In the genomic region with DNA sequence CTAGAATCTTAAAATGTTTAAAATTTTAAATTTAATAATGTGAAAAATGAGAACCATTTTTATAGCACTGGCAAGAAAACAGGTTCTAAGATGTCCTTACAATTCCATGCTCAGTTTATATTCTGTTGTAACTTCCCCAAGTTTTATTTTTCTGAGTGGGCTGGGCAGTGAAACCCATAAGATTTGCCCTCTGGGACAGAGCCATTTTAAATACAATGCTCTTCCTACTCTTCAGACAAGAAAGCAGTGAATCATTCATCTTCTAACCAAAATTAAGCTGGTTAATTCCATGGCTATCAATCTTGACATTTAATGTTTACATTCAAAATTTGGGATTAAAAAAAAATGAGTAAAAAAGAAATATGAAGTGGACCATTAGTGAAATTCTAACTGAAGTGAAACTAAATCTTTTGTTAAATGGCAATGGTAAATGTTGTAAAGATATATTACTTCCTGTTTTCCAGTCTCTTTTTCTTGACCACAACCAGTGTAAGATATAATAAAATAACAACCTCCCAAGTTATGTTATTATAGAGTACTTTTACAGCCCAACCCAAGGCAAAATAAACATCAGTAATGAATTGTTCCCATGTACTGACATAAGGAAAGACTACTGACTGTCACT, we compare ENCODE assay signal across 12 cellular contexts. TPM values are rescaled to one million over a fixed set of nuclear protein-coding genes. Genes with fewer than 3 reads are reported as not detected.
DNase-seq lines count a peak whose midpoint lies in the region; ATAC-seq, FAIRE-seq and TF ChIP-seq lines count a peak whose summit lies in the region.
"Had no signal": no experiment of that assay in that cellular context is flagged by ENCODE, and none has a peak within 500 bp of the region (broad histone marks: within the 10 kb centered on the region; RNA-seq: fewer than 3 reads in every experiment).

No MANE protein-coding gene starts in this region.

- POLR2A ChIA-PET in Caco-2 (lab: Charles Lee) = no interaction called here

- H3K9me3 ChIP-seq in vagina (no peaks in the 10 kb centered on the region), Caco-2 (no peaks in the 10 kb centered on the region)
- H3K9me3 ChIP-seq: prostate gland had no signal

- no peak overlapping the region for H3K4me3 Mint-ChIP-seq in Caco-2 (ENCODE audit: unreplicated experiment)

- no peak for FAIRE-seq in bronchial epithelial cell (lab: Jason Lieb, UNC)

- TF ChIP-seq CTCF in bronchial epithelial cell (IDR thresholded peaks at IDR 0.05; ENCODE audit: insufficient read depth, low read length, severe bottlenecking) = no peak
- no peak for TF ChIP-seq CTCF in vagina (IDR thresholded peaks at IDR 0.05)
- TF ChIP-seq CTCF in Caco-2 (IDR thresholded peaks at IDR 0.05; ENCODE audit: insufficient read depth in 1 of 2, low read depth in 1 of 2, low read length in 1 of 2, severe bottlenecking in 1 of 2, unreplicated experiment in 1 of 2) = no peak

- no peak for TF ChIP-seq POLR2A in vagina (IDR thresholded peaks at IDR 0.05)

- H3K36me3 ChIP-seq in bronchial epithelial cell (ENCODE audit: control insufficient read depth, insufficient read depth, low read length) = no peaks in the 10 kb centered on the region
- H3K36me3 ChIP-seq in vagina = no peaks in the 10 kb centered on the region
- no peaks in the 10 kb centered on the region for H3K36me3 ChIP-seq in Caco-2 (ENCODE audit: control insufficient read depth, insufficient read depth, low read length)
- H3K36me3 ChIP-seq: prostate gland had no signal

- H3K4me1 ChIP-seq in vagina = peaks cover 30% of the 10 kb centered on the region
- no peaks in the 10 kb centered on the region; the same call in 1 of the 2 replicates for H3K4me1 ChIP-seq in Caco-2
- H3K4me1 ChIP-seq: prostate gland had no signal

- BruUV-seq in Caco-2 (replicated peaks; lab: Mats Ljungman, UMichigan) = no TSS peak

- peak overlapping the region; percentile 22 for H3K27ac ChIP-seq in vagina

- DNase-seq in NOMO-1 (lab: John Stamatoyannopoulos, UW; ENCODE audit: unreplicated experiment in 2 of 2) (peak; percentile 29 to 82), NOMO-1 treated with dmso at 0.1 percent for 144 hours (lab: John Stamatoyannopoulos, UW; ENCODE audit: unreplicated experiment) (no peak), bronchial epithelial cell (ENCODE audit: low read depth) (peak; percentile 39), vagina (ENCODE audit: extremely low spot score in 2 of 2) (no peak), Caco-2 (no peak), activated gamma-delta T cell treated with Interleukin-2 at 50 U/mL for 16 hours (no peak)
- DNase-seq: activated gamma-delta T cell; stimulated activated naive CD4-positive, alpha-beta T cell treated with Interleukin-2 at 50 U/mL for 16 hours had no signal

- no peaks in the 10 kb centered on the region for H3K36me3 Mint-ChIP-seq in Caco-2 (ENCODE audit: insufficient read depth, unreplicated experiment)

- peaks cover 8% of the 10 kb centered on the region for H3K27me3 Mint-ChIP-seq in Caco-2 (ENCODE audit: insufficient read depth, unreplicated experiment)

- no peaks in the 10 kb centered on the region for H3K27me3 ChIP-seq in bronchial epithelial cell (ENCODE audit: control insufficient read depth, insufficient read depth, low read length)
- no peaks in the 10 kb centered on the region for H3K27me3 ChIP-seq in vagina
- H3K27me3 ChIP-seq in Caco-2 (replicated peaks; ENCODE audit: control insufficient read depth, insufficient read depth, low read length) = no peaks in the 10 kb centered on the region

- CTCF ChIA-PET in Caco-2 (lab: Charles Lee) = no interaction called here

- intact Hi-C loops in vagina (cut with DNase I) = no loop called here
- intact Hi-C loops in Caco-2 (cut with micrococcal nuclease; ENCODE audit: unreplicated experiment) = no loop called here

- H3K9me3 Mint-ChIP-seq in Caco-2 (ENCODE audit: unreplicated experiment) = no peaks in the 10 kb centered on the region

- no peaks in the 10 kb centered on the region for H3K4me1 Mint-ChIP-seq in Caco-2 (ENCODE audit: low read depth, unreplicated experiment)

- H3K4me3 ChIP-seq in bronchial epithelial cell (ENCODE audit: low read depth, low read length) = no peak overlapping the region
- H3K4me3 ChIP-seq in vagina = no peak overlapping the region
- H3K4me3 ChIP-seq in Caco-2 (ENCODE audit: low read depth, low read length) = no peak overlapping the region
- H3K4me3 ChIP-seq: prostate gland had no signal

- ATAC-seq in HG03460 (IDR thresholded peaks at IDR 0.05; ENCODE audit: unreplicated experiment) (peak; percentile 37), GM18520 (IDR thresholded peaks at IDR 0.05; ENCODE audit: unreplicated experiment) (no peak)

- no peak overlapping the region for H3K27ac Mint-ChIP-seq in Caco-2 (ENCODE audit: unreplicated experiment)

RNA-seq across cellular contexts. Expression of gene PTPN13, which starts 37.2 kb away (rescaled TPM):
- total RNA-seq in bronchial epithelial cell (39.0 and 41.3 TPM in 2 replicates), vagina (66.3 TPM), Caco-2 (2022) (12.1 and 14.8 TPM in 2 replicates)
- total RNA-seq: LHCN-M2 had no signal

Comparison
In these comparisons a context has a peak if more than half of its experiments do, and no peak if none do; other contexts are left out.
1. DNase-seq: peak in NOMO-1 (2 of 2) and bronchial epithelial cell (single experiment); none in NOMO-1 treated with dmso at 0.1 percent for 144 hours (single experiment), vagina (0 of 2), Caco-2 (0 of 2) and activated gamma-delta T cell treated with Interleukin-2 at 50 U/mL for 16 hours (single experiment).